In the genomic region with DNA sequence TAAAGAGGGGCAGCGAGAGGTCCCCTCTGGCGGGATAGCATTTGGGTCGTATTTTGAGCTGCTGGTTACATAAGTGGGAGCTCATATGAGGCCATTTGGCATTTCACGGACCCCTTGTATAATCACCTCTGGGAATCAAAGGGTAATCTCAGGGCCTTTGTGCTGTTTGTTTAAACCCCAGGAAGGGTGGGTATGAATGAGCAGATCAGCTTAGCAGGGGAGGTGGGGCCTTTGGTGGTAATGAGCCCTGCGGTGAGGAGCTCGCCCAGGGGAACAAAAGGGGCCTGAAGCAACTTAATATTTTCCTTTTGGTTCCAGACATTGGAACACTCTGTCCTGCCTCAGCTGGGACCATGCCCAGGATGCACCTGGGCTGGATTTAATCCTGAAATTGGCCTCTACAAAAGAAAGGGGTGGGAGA, we compare ENCODE assay signal across 1 cellular context.
TF ChIP-seq lines count a peak whose summit lies in the region.

No MANE protein-coding gene starts in this region.

TF ChIP-seq in HepG2, 621 proteins besides CTCF, POLR2A, EP300 and RAD21 (continued from another document and continues in another):
- TF ChIP-seq ARHGAP35 (CRISPR knock-in tag; IDR thresholded peaks at IDR 0.05; ENCODE audit: borderline replicate concordance) (no peak; the same call in 1 of the 2 replicates), ZNF512 (CRISPR knock-in tag; IDR thresholded peaks at IDR 0.05) (no peak), ZNF674 (CRISPR knock-in tag; IDR thresholded peaks at IDR 0.05; ENCODE audit: low read depth) (no peak), PAXIP1 (CRISPR knock-in tag; conservative IDR thresholded peaks at IDR 0.05) (peak; percentile 77), SIN3B (IDR thresholded peaks at IDR 0.05; ENCODE audit: low read length) (no peak), NR2F6 (IDR thresholded peaks at IDR 0.05) (peak; percentile 32; the same call in 1 of the 2 replicates), NR2F6 (CRISPR knock-in tag; IDR thresholded peaks at IDR 0.05) (peak; percentile 43; the same call in 1 of the 2 replicates), ZNF558 (CRISPR knock-in tag; IDR thresholded peaks at IDR 0.05; ENCODE audit: borderline replicate concordance) (no peak), TBP (CRISPR knock-in tag; IDR thresholded peaks at IDR 0.05) (no peak), PPARG (CRISPR knock-in tag; conservative IDR thresholded peaks at IDR 0.05) (no peak), ISX (CRISPR knock-in tag; conservative IDR thresholded peaks at IDR 0.05) (no peak), SOX6 (IDR thresholded peaks at IDR 0.05) (no peak), SOX6 (CRISPR knock-in tag; IDR thresholded peaks at IDR 0.05) (peak; percentile 51), KLF13 (CRISPR knock-in tag; IDR thresholded peaks at IDR 0.05) (no peak), ZBTB7B (CRISPR knock-in tag; IDR thresholded peaks at IDR 0.05) (peak; percentile 72; the same call in 1 of the 2 replicates), TCF7 (IDR thresholded peaks at IDR 0.05; ENCODE audit: low read depth) (peak; percentile 36), MED1 (CRISPR knock-in tag; IDR thresholded peaks at IDR 0.05) (peak; percentile 43; the same call in 1 of the 2 replicates), LCORL (IDR thresholded peaks at IDR 0.05) (no peak), LCORL (CRISPR knock-in tag; IDR thresholded peaks at IDR 0.05) (peak; percentile 87), TEAD3 (CRISPR knock-in tag; optimal IDR thresholded peaks at IDR 0.05; ENCODE audit: borderline replicate concordance) (no peak), TARDBP (CRISPR knock-in tag; IDR thresholded peaks at IDR 0.05) (no peak), ETV6 (CRISPR knock-in tag; conservative IDR thresholded peaks at IDR 0.05) (no peak), ZBTB33 (CRISPR knock-in tag; IDR thresholded peaks at IDR 0.05) (no peak), PHF21A (CRISPR knock-in tag; IDR thresholded peaks at IDR 0.05) (peak; percentile 58; the same call in 1 of the 2 replicates), ZSCAN31 (CRISPR knock-in tag; IDR thresholded peaks at IDR 0.05; ENCODE audit: low read depth) (no peak), SOX13 (IDR thresholded peaks at IDR 0.05) (no peak), SOX13 (CRISPR knock-in tag; conservative IDR thresholded peaks at IDR 0.05 in 1 of 2, IDR thresholded peaks at IDR 0.05 in 1 of 2) (peak in 1 of 2 experiments; percentile 29; a peak in 1 of 4 replicates), AKNA (CRISPR knock-in tag; IDR thresholded peaks at IDR 0.05; ENCODE audit: borderline replicate concordance) (no peak), BHLHE40 (IDR thresholded peaks at IDR 0.05; ENCODE audit: low read length) (no peak), KDM1A (CRISPR knock-in tag; IDR thresholded peaks at IDR 0.05) (no peak), GATAD2A (CRISPR knock-in tag; IDR thresholded peaks at IDR 0.05) (peak; percentile 45; the same call in 1 of the 2 replicates), HNF4G (IDR thresholded peaks at IDR 0.05; ENCODE audit: borderline replicate concordance, low read depth, low read length) (peak; percentile 62; the same call in 1 of the 2 replicates), HNF4G (CRISPR knock-in tag; IDR thresholded peaks at IDR 0.05; ENCODE audit: borderline replicate concordance, low read depth) (no peak), PITX1 (CRISPR knock-in tag; IDR thresholded peaks at IDR 0.05) (peak; percentile 61; the same call in 1 of the 2 replicates), ZNF777 (CRISPR knock-in tag; IDR thresholded peaks at IDR 0.05) (no peak), HNF4A (CRISPR knock-in tag; IDR thresholded peaks at IDR 0.05) (peak; percentile 65), ATF3 (CRISPR knock-in tag; IDR thresholded peaks at IDR 0.05) (no peak), GTF3A (CRISPR knock-in tag; conservative IDR thresholded peaks at IDR 0.05) (no peak), HMG20B (CRISPR knock-in tag; conservative IDR thresholded peaks at IDR 0.05) (0 out of 2 replicates have a peak, but pooled peaks have one; percentile 21), ZNF772 (CRISPR knock-in tag; IDR thresholded peaks at IDR 0.05) (0 out of 2 replicates have a peak, but pooled peaks have one; percentile 30), ZNF431 (CRISPR knock-in tag; IDR thresholded peaks at IDR 0.05; ENCODE audit: borderline replicate concordance, low read depth) (no peak), MIXL1 (CRISPR knock-in tag; IDR thresholded peaks at IDR 0.05) (no peak), SNAI1 (CRISPR knock-in tag; IDR thresholded peaks at IDR 0.05; ENCODE audit: borderline replicate concordance) (0 out of 2 replicates have a peak, but pooled peaks have one; percentile 54), FOXA1 (IDR thresholded peaks at IDR 0.05) (no peak), FOXA1 (CRISPR knock-in tag; IDR thresholded peaks at IDR 0.05) (peak; percentile 45; the same call in 1 of the 2 replicates)
- TF ChIP-seq, protein P1, sequence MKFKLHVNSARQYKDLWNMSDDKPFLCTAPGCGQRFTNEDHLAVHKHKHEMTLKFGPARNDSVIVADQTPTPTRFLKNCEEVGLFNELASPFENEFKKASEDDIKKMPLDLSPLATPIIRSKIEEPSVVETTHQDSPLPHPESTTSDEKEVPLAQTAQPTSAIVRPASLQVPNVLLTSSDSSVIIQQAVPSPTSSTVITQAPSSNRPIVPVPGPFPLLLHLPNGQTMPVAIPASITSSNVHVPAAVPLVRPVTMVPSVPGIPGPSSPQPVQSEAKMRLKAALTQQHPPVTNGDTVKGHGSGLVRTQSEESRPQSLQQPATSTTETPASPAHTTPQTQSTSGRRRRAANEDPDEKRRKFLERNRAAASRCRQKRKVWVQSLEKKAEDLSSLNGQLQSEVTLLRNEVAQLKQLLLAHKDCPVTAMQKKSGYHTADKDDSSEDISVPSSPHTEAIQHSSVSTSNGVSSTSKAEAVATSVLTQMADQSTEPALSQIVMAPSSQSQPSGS (CRISPR knock-in tag; IDR thresholded peaks at IDR 0.05) = 0 out of 2 replicates have a peak, but pooled peaks have one; percentile 13
- TF ChIP-seq, protein P2, sequence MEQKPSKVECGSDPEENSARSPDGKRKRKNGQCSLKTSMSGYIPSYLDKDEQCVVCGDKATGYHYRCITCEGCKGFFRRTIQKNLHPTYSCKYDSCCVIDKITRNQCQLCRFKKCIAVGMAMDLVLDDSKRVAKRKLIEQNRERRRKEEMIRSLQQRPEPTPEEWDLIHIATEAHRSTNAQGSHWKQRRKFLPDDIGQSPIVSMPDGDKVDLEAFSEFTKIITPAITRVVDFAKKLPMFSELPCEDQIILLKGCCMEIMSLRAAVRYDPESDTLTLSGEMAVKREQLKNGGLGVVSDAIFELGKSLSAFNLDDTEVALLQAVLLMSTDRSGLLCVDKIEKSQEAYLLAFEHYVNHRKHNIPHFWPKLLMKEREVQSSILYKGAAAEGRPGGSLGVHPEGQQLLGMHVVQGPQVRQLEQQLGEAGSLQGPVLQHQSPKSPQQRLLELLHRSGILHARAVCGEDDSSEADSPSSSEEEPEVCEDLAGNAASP (CRISPR knock-in tag; IDR thresholded peaks at IDR 0.05; ENCODE audit: borderline replicate concordance) = peak; percentile 52; the same call in 1 of the 2 replicates
- TF ChIP-seq, protein P3, sequence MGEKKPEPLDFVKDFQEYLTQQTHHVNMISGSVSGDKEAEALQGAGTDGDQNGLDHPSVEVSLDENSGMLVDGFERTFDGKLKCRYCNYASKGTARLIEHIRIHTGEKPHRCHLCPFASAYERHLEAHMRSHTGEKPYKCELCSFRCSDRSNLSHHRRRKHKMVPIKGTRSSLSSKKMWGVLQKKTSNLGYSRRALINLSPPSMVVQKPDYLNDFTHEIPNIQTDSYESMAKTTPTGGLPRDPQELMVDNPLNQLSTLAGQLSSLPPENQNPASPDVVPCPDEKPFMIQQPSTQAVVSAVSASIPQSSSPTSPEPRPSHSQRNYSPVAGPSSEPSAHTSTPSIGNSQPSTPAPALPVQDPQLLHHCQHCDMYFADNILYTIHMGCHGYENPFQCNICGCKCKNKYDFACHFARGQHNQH (CRISPR knock-in tag; IDR thresholded peaks at IDR 0.05) = no peak
- TF ChIP-seq, protein P4, sequence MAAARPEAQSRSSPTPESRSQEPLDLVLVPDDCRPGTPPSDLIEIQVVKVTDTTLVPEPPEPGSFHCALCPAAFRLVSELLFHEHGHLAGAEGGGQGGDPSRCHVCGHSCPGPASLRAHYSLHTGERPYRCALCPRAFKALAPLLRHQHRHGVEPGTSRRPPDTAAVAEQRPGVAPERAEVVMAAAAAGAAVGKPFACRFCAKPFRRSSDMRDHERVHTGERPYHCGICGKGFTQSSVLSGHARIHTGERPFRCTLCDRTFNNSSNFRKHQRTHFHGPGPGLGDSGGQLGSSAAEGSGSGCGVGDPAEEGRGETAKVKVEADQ (CRISPR knock-in tag; IDR thresholded peaks at IDR 0.05; ENCODE audit: borderline replicate concordance) = no peak
